Comparison of ENCODE assay signal across 11 cellular contexts in the genomic region with DNA sequence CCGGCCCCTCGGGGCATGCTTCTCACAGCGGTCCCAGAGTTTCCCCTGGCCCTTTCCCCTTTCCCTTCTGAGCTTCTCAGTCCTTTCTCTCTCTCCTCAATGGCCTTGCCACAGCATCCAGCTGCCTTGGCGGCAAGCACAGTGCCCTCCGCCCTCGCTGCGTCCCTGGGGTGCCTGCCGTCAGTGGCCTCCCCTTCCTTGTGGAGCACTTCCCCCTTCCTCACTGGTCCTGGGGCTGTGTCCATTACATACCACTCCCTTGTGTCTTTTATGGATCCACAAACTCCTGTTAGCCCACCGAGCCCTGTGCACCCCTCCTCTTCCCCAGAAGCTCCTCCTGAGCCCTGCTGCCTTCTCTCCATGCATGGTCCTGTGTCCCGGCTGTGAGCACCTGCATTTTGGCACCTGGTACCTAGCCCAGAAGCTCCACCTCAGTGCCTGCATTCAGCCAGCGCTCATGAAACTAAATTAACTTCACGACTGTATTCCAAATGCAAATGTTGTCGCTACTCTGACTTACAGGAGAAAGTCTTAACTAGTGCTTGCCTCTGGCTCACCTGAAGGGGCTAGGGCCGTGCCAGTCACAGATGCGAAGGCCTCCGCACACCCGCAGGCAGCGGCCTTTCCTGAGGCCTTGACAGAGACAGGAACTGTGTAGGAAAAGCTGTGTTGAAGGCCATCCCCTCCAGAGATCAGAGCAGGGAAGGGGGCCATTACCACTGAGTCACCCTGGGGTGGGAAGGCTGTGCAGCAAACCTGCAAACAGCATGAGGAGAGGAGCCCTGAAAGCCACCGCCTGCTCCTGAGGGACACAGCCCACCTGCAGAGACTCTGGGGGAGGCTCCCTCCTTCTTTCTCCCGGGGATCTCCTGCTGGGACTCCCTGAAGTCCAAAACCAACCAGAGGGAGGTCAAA. TPM values are rescaled to one million over a fixed set of nuclear protein-coding genes. Genes with fewer than 3 reads are reported as not detected.
DNase-seq lines count a peak whose midpoint lies in the region; ATAC-seq and TF ChIP-seq lines count a peak whose summit lies in the region.
"Had no signal": no experiment of that assay in that cellular context is flagged by ENCODE, and none has a peak within 500 bp of the region (broad histone marks: within the 10 kb centered on the region; RNA-seq: fewer than 3 reads in every experiment).

No MANE protein-coding gene starts in this region.

- H3K27ac ChIP-seq in SJCRH30 (peak overlapping the region; percentile 65), layer of hippocampus (ENCODE audit: low read depth, low read length) (peak overlapping the region; percentile 93), thymus (ENCODE audit: low read depth) (peak overlapping the region; percentile 84), brain microvascular endothelial cell (no peak overlapping the region)
- H3K27ac ChIP-seq: psoas muscle, vagina had no signal

- peak overlapping the region; percentile 47 for H3K27ac Mint-ChIP-seq in activated naive CD8-positive, alpha-beta T cell treated with anti-CD3 and anti-CD28 coated beads, Interleukin-2, amount 10 ng/mL, durations not matched to agents 7 days and 5 days
- H3K27ac Mint-ChIP-seq in activated naive CD8-positive, alpha-beta T cell treated with anti-CD3 and anti-CD28 coated beads, Interleukin-2, amount 50 U/mL, for 24 hours, result no peak overlapping the region

- no peak for TF ChIP-seq CTCF in brain microvascular endothelial cell (IDR thresholded peaks at IDR 0.05; ENCODE audit: low read depth, low read length, missing control alignments)

- peaks cover 29% of the 10 kb centered on the region for H3K4me1 Mint-ChIP-seq in activated naive CD8-positive, alpha-beta T cell treated with anti-CD3 and anti-CD28 coated beads, Interleukin-2, amount 10 ng/mL, durations not matched to agents 7 days and 5 days
- H3K4me1 Mint-ChIP-seq in activated naive CD8-positive, alpha-beta T cell treated with anti-CD3 and anti-CD28 coated beads, Interleukin-2, amount 50 U/mL, for 24 hours, result peaks cover 29% of the 10 kb centered on the region

- H3K4me3 ChIP-seq in SJCRH30 (no peak overlapping the region), thymus (ENCODE audit: low read length) (peak overlapping the region; percentile 41), brain microvascular endothelial cell (ENCODE audit: low read depth, low read length) (no peak overlapping the region)
- H3K4me3 ChIP-seq: psoas muscle, vagina had no signal

- WGBS in thymus, result 75% methylated on average over 20 of the region's 20 CpGs

- H3K4me3 Mint-ChIP-seq in activated naive CD8-positive, alpha-beta T cell treated with anti-CD3 and anti-CD28 coated beads, Interleukin-2, amount 10 ng/mL, durations not matched to agents 7 days and 5 days, result no peak overlapping the region
- no peak overlapping the region for H3K4me3 Mint-ChIP-seq in activated naive CD8-positive, alpha-beta T cell treated with anti-CD3 and anti-CD28 coated beads, Interleukin-2, amount 50 U/mL, for 24 hours

- in situ Hi-C loops in brain microvascular endothelial cell (cut with HindIII; ENCODE audit: low pct_ligation_motif_present, low sequenced_read_pairs), result loop anchor here (25.0 kb wide), 1 partner anchor 95 kb away; no protein-coding TSS in a partner anchor

- no peak for DNase-seq in activated naive CD8-positive, alpha-beta T cell treated with anti-CD3 and anti-CD28 coated beads, Interleukin-2, amount 10 ng/mL, durations not matched to agents 7 days and 5 days
- no peak for DNase-seq in activated naive CD8-positive, alpha-beta T cell treated with anti-CD3 and anti-CD28 coated beads, Interleukin-2, amount 50 U/mL, for 24 hours
- DNase-seq in SJCRH30 (no peak), brain microvascular endothelial cell (no peak), mucosa of gallbladder (ENCODE audit: low spot score) (no peak), midbrain (lab: John Stamatoyannopoulos, UW) (no peak)
- DNase-seq: cortex of kidney, psoas muscle had no signal

- no peaks in the 10 kb centered on the region for H3K9me3 ChIP-seq in SJCRH30 (replicated peaks)
- H3K9me3 ChIP-seq in thymus (ENCODE audit: control insufficient read depth), result no peaks in the 10 kb centered on the region
- H3K9me3 ChIP-seq: psoas muscle, vagina had no signal

- H3K36me3 ChIP-seq in SJCRH30 (no peaks in the 10 kb centered on the region), thymus (ENCODE audit: control insufficient read depth, insufficient read depth) (peaks cover 4% of the 10 kb centered on the region), brain microvascular endothelial cell (replicated peaks) (no peaks in the 10 kb centered on the region)
- H3K36me3 ChIP-seq: vagina had no signal

- no peak for ATAC-seq in activated naive CD8-positive, alpha-beta T cell treated with anti-CD3 and anti-CD28 coated beads, Interleukin-2, amount 10 ng/mL, durations not matched to agents 7 days and 5 days (ENCODE audit: low read depth)
- no peak for ATAC-seq in activated naive CD8-positive, alpha-beta T cell treated with anti-CD3 and anti-CD28 coated beads, Interleukin-2, amount 50 U/mL, for 24 hours

- H3K27me3 ChIP-seq in SJCRH30 (no peaks in the 10 kb centered on the region), layer of hippocampus (ENCODE audit: control insufficient read depth, insufficient read depth, low read length) (no peaks in the 10 kb centered on the region), thymus (ENCODE audit: control insufficient read depth, insufficient read depth) (no peaks in the 10 kb centered on the region), brain microvascular endothelial cell (replicated peaks) (peaks cover 12% of the 10 kb centered on the region)
- H3K27me3 ChIP-seq: vagina had no signal

- H3K4me1 ChIP-seq in SJCRH30 (peaks cover 15% of the 10 kb centered on the region), thymus (ENCODE audit: control insufficient read depth, insufficient read depth, low read length) (peaks cover 89% of the 10 kb centered on the region)
- H3K4me1 ChIP-seq: psoas muscle had no signal

- H3K9me3 Mint-ChIP-seq in activated naive CD8-positive, alpha-beta T cell treated with anti-CD3 and anti-CD28 coated beads, Interleukin-2, amount 10 ng/mL, durations not matched to agents 7 days and 5 days, result no peaks in the 10 kb centered on the region
- H3K9me3 Mint-ChIP-seq in activated naive CD8-positive, alpha-beta T cell treated with anti-CD3 and anti-CD28 coated beads, Interleukin-2, amount 50 U/mL, for 24 hours, result no peaks in the 10 kb centered on the region

- POLR2A ChIA-PET in activated naive CD8-positive, alpha-beta T cell treated with anti-CD3 and anti-CD28 coated beads, Interleukin-2, amount 10 ng/mL, durations not matched to agents 7 days and 5 days (lab: Charles Lee), result interaction anchor here (0.6 to 4.4 kb wide), 3 partner anchors 8 to 98 kb away, joined by 3 to 30 read pairs (median 4); partner anchors contain the start of gene KLF13

- no peaks in the 10 kb centered on the region for H3K36me3 Mint-ChIP-seq in activated naive CD8-positive, alpha-beta T cell treated with anti-CD3 and anti-CD28 coated beads, Interleukin-2, amount 10 ng/mL, durations not matched to agents 7 days and 5 days
- H3K36me3 Mint-ChIP-seq in activated naive CD8-positive, alpha-beta T cell treated with anti-CD3 and anti-CD28 coated beads, Interleukin-2, amount 50 U/mL, for 24 hours (ENCODE audit: low read depth), result no peaks in the 10 kb centered on the region

- H3K27me3 Mint-ChIP-seq in activated naive CD8-positive, alpha-beta T cell treated with anti-CD3 and anti-CD28 coated beads, Interleukin-2, amount 10 ng/mL, durations not matched to agents 7 days and 5 days, result peaks cover 19% of the 10 kb centered on the region
- H3K27me3 Mint-ChIP-seq in activated naive CD8-positive, alpha-beta T cell treated with anti-CD3 and anti-CD28 coated beads, Interleukin-2, amount 50 U/mL, for 24 hours, result no peaks in the 10 kb centered on the region

RNA-seq across cellular contexts. Expression of gene KLF13, which starts 19.1 kb away (rescaled TPM):
- total RNA-seq in activated naive CD8-positive, alpha-beta T cell treated with anti-CD3 and anti-CD28 coated beads, Interleukin-2, amount 10 ng/mL, durations not matched to agents 7 days and 5 days, result 100 to 1,000 TPM; 230 to 252 TPM
- total RNA-seq in SJCRH30 (2014; rRNA removed; shearing (Covaris generic)), result 33.1 and 34.7 TPM in 2 replicates
- polyA plus RNA-seq in thymus, result 107 TPM
- 86.0 TPM for total RNA-seq in mucosa of gallbladder
